ENCODE assay signal across 18 cellular contexts in genomic region chr1:20137055-20137454, GRCh38. TPM values are rescaled to one million over a fixed set of nuclear protein-coding genes. Genes with fewer than 3 reads are reported as not detected.
A peak's percentile ranks its signal among the peaks of the same experiment; 100 is the strongest.
DNase-seq lines count a peak whose midpoint lies in the region; ATAC-seq, FAIRE-seq and TF ChIP-seq lines count a peak whose summit lies in the region.
"Had no signal": no experiment of that assay in that cellular context is flagged by ENCODE, and none has a peak within 500 bp of the region (broad histone marks: within the 10 kb centered on the region; RNA-seq: fewer than 3 reads in every experiment).

No MANE protein-coding gene starts in this region.

- H3K9me3 ChIP-seq in breast epithelium (no peaks in the 10 kb centered on the region), keratinocyte (ENCODE audit: control insufficient read depth, low read depth, low read length) (no peaks in the 10 kb centered on the region), upper lobe of right lung (no peaks in the 10 kb centered on the region), body of pancreas (no peaks in the 10 kb centered on the region)
- H3K9me3 ChIP-seq: SJSA1 had no signal

- H2AFZ ChIP-seq in keratinocyte (ENCODE audit: control insufficient read depth, low read length): no peak overlapping the region
- H2AFZ ChIP-seq: GM23248 had no signal

- H3K27me3 ChIP-seq in breast epithelium (no peaks in the 10 kb centered on the region), keratinocyte (ENCODE audit: control insufficient read depth, extremely low read depth, insufficient read depth, low read length) (no peaks in the 10 kb centered on the region), upper lobe of right lung (no peaks in the 10 kb centered on the region), body of pancreas (no peaks in the 10 kb centered on the region)
- H3K27me3 ChIP-seq: BLaER1 treated with 17β-estradiol and CSF1 and Interleukin-3, amounts not matched to agents 10 nM and 100 nM; SJSA1 had no signal

- H3K4me3 Mint-ChIP-seq in MCF 10A (ENCODE audit: unreplicated experiment): no peak overlapping the region
- no peak overlapping the region for H3K4me3 Mint-ChIP-seq in natural killer cell treated with Interleukin-12 subunit alpha and Interleukin-12 subunit beta and Interleukin-15 and Interleukin-18, amount 100 ng/mL, for 72 hours

- H3K36me3 ChIP-seq in breast epithelium (no peaks in the 10 kb centered on the region), keratinocyte (ENCODE audit: control insufficient read depth in 2 of 2, extremely low read depth in 1 of 2, insufficient read depth in 2 of 2, low read length in 2 of 2) (no peaks in the 10 kb centered on the region), upper lobe of right lung (no peaks in the 10 kb centered on the region), body of pancreas (replicated peaks in 1 of 2; ENCODE audit: insufficient read depth in 1 of 2, low read depth in 2 of 2) (no peaks in the 10 kb centered on the region)
- H3K36me3 ChIP-seq: BLaER1 treated with 17β-estradiol and CSF1 and Interleukin-3, amounts not matched to agents 10 nM and 100 nM; SJSA1 had no signal

- TF ChIP-seq CTCF in MCF 10A (IDR thresholded peaks at IDR 0.05; ENCODE audit: unreplicated experiment): no peak
- no peak for TF ChIP-seq CTCF in breast epithelium (IDR thresholded peaks at IDR 0.05)
- TF ChIP-seq CTCF in keratinocyte (optimal IDR thresholded peaks at IDR 0.05 in 1 of 3, IDR thresholded peaks at IDR 0.05 in 1 of 3, conservative IDR thresholded peaks at IDR 0.05 in 1 of 3; ENCODE audit: extremely low read depth in 1 of 3, insufficient read depth in 2 of 3, low read length in 3 of 3): no peak
- no peak for TF ChIP-seq CTCF in upper lobe of right lung (IDR thresholded peaks at IDR 0.05)
- TF ChIP-seq CTCF in body of pancreas (IDR thresholded peaks at IDR 0.05): no peak
- TF ChIP-seq CTCF in coronary artery (IDR thresholded peaks at IDR 0.05): no peak

- in situ Hi-C loops in T47D (cut with HindIII; ENCODE audit: low pct_unique_long_range_greater_than_20kb, low sequenced_read_pairs): no loop called here

- no peaks in the 10 kb centered on the region for H3K9me1 ChIP-seq in keratinocyte (ENCODE audit: control insufficient read depth, extremely low read depth, insufficient read depth, low read length)

- H3K27ac ChIP-seq in breast epithelium: peak overlapping the region; percentile 25 to 48
- H3K27ac ChIP-seq in keratinocyte (ENCODE audit: control insufficient read depth, insufficient read depth, low read length): no peak overlapping the region
- H3K27ac ChIP-seq in upper lobe of right lung: no peak overlapping the region
- no peak overlapping the region for H3K27ac ChIP-seq in body of pancreas
- H3K27ac ChIP-seq in coronary artery: no peak overlapping the region
- H3K27ac ChIP-seq: BLaER1 treated with 17β-estradiol and CSF1 and Interleukin-3, amounts not matched to agents 10 nM and 100 nM; GM23248; SJSA1 had no signal

- 79 to 82% methylated on average over 4 of the region's 4 CpGs for WGBS in body of pancreas, 2 donors

- no peaks in the 10 kb centered on the region for H3K79me2 ChIP-seq in keratinocyte (ENCODE audit: control insufficient read depth, insufficient read depth, low read length)

- peaks cover 7% of the 10 kb centered on the region for H3K9me3 Mint-ChIP-seq in MCF 10A (ENCODE audit: unreplicated experiment)
- H3K9me3 Mint-ChIP-seq in natural killer cell treated with Interleukin-12 subunit alpha and Interleukin-12 subunit beta and Interleukin-15 and Interleukin-18, amount 100 ng/mL, for 72 hours: no peaks in the 10 kb centered on the region

- dilution Hi-C loops in keratinocyte (cut with MboI; ENCODE audit: extremely low pct_ligation_motif_present, low sequenced_read_pairs): no loop called here

- intact Hi-C loops in MCF 10A (cut with micrococcal nuclease) (no loop called here), breast epithelium (cut with DNase I; ENCODE audit: low total_unique reads) (no loop called here), upper lobe of right lung (cut with DNase I) (no loop called here), body of pancreas (cut with DNase I) (no loop called here)

- H3K27ac Mint-ChIP-seq in MCF 10A (ENCODE audit: low read depth, unreplicated experiment): no peak overlapping the region
- no peak overlapping the region for H3K27ac Mint-ChIP-seq in natural killer cell treated with Interleukin-12 subunit alpha and Interleukin-12 subunit beta and Interleukin-15 and Interleukin-18, amount 100 ng/mL, for 72 hours

- no peak overlapping the region for H3K9ac ChIP-seq in keratinocyte (ENCODE audit: control insufficient read depth, extremely low read depth, insufficient read depth, low read length)
- H3K9ac ChIP-seq: BLaER1 treated with 17β-estradiol and CSF1 and Interleukin-3, amounts not matched to agents 10 nM and 100 nM; GM23248 had no signal

- H3K4me3 ChIP-seq in breast epithelium: no peak overlapping the region
- H3K4me3 ChIP-seq in keratinocyte (ENCODE audit: control insufficient read depth in 2 of 3, extremely low read depth in 1 of 3, insufficient read depth in 2 of 3, low read depth in 1 of 3, low read length in 3 of 3): no peak overlapping the region
- H3K4me3 ChIP-seq in upper lobe of right lung: no peak overlapping the region
- H3K4me3 ChIP-seq in body of pancreas: no peak overlapping the region
- H3K4me3 ChIP-seq in coronary artery: no peak overlapping the region
- H3K4me3 ChIP-seq: BLaER1 treated with 17β-estradiol and CSF1 and Interleukin-3, amounts not matched to agents 10 nM and 100 nM; GM23248; SJSA1 had no signal

- no peak for FAIRE-seq in keratinocyte (lab: Jason Lieb, UNC)
- FAIRE-seq: GM18507 had no signal

- CTCF ChIA-PET in MCF 10A (lab: Yijun Ruan, JAX): no interaction called here

- peak; percentile 59 for ATAC-seq in upper lobe of right lung
- ATAC-seq in body of pancreas: no peak
- ATAC-seq in natural killer cell treated with Interleukin-12 subunit alpha and Interleukin-12 subunit beta and Interleukin-15 and Interleukin-18, amount 100 ng/mL, for 72 hours: no peak

- no TSS peak for BruUV-seq in MCF 10A (replicated peaks; lab: Mats Ljungman, UMichigan)

- no peaks in the 10 kb centered on the region for H4K20me1 ChIP-seq in keratinocyte (ENCODE audit: control insufficient read depth, extremely low read depth, insufficient read depth, low read length)
- H4K20me1 ChIP-seq: BLaER1 treated with 17β-estradiol and CSF1 and Interleukin-3, amounts not matched to agents 10 nM and 100 nM had no signal

- DNase-seq in T47D (ENCODE audit: low read depth in 1 of 2, low spot score in 1 of 2): peak; percentile 46 to 87
- DNase-seq in MCF 10A (ENCODE audit: unreplicated experiment): no peak
- DNase-seq in breast epithelium (ENCODE audit: low spot score in 2 of 2): peak in 1 of 2 donors; percentile 33
- DNase-seq in keratinocyte (ENCODE audit: low read depth, low spot score): no peak
- peak; percentile 56 for DNase-seq in upper lobe of right lung
- no peak for DNase-seq in body of pancreas
- no peak for DNase-seq in natural killer cell treated with Interleukin-12 subunit alpha and Interleukin-12 subunit beta and Interleukin-15 and Interleukin-18, amount 100 ng/mL, for 72 hours (ENCODE audit: low spot score)
- DNase-seq in coronary artery (ENCODE audit: low spot score): no peak
- DNase-seq: 8988T, DMS153, GM23248, Kasumi-1, NCI-H2029, NCI-H524, RPMI8226 had no signal

- no peak for TF ChIP-seq POLR2A in breast epithelium (IDR thresholded peaks at IDR 0.05)
- no peak for TF ChIP-seq POLR2A in body of pancreas (IDR thresholded peaks at IDR 0.05)

- H3K4me1 ChIP-seq in breast epithelium (no peaks in the 10 kb centered on the region), keratinocyte (ENCODE audit: control insufficient read depth, extremely low read depth, insufficient read depth, low read length) (peaks cover 7% of the 10 kb centered on the region), upper lobe of right lung (no peaks in the 10 kb centered on the region), body of pancreas (no peaks in the 10 kb centered on the region)
- H3K4me1 ChIP-seq: SJSA1 had no signal

- no peaks in the 10 kb centered on the region for H3K27me3 Mint-ChIP-seq in MCF 10A (ENCODE audit: insufficient read depth, unreplicated experiment)
- H3K27me3 Mint-ChIP-seq in natural killer cell treated with Interleukin-12 subunit alpha and Interleukin-12 subunit beta and Interleukin-15 and Interleukin-18, amount 100 ng/mL, for 72 hours: peaks cover 10 to 12% of the 10 kb centered on the region in 2 donors

- H3K4me1 Mint-ChIP-seq in MCF 10A (ENCODE audit: insufficient read depth, unreplicated experiment): peaks cover 6% of the 10 kb centered on the region
- no peaks in the 10 kb centered on the region for H3K4me1 Mint-ChIP-seq in natural killer cell treated with Interleukin-12 subunit alpha and Interleukin-12 subunit beta and Interleukin-15 and Interleukin-18, amount 100 ng/mL, for 72 hours (ENCODE audit: low read depth in 2 of 2)

- POLR2A ChIA-PET in MCF 10A (lab: Yijun Ruan, JAX): no interaction called here

- H3K4me2 ChIP-seq in keratinocyte (ENCODE audit: control insufficient read depth, extremely low read depth, insufficient read depth, low read depth, low read length): peak overlapping the region; percentile 31
- H3K4me2 ChIP-seq: BLaER1 treated with 17β-estradiol and CSF1 and Interleukin-3, amounts not matched to agents 10 nM and 100 nM had no signal

- no peaks in the 10 kb centered on the region for H3K36me3 Mint-ChIP-seq in MCF 10A (ENCODE audit: insufficient read depth, unreplicated experiment)
- no peaks in the 10 kb centered on the region for H3K36me3 Mint-ChIP-seq in natural killer cell treated with Interleukin-12 subunit alpha and Interleukin-12 subunit beta and Interleukin-15 and Interleukin-18, amount 100 ng/mL, for 72 hours

RNA-seq across cellular contexts. Expression of gene PLA2G2F, which starts 2.1 kb away (rescaled TPM):
- total RNA-seq in MCF 10A (2022) (not detected in 2 replicates), breast epithelium (not detected), upper lobe of right lung (not detected), body of pancreas (not detected)
- polyA plus RNA-seq in keratinocyte: 0.26 to 0.31 TPM (median 0.26 TPM) in 3 replicates
- 3.5 TPM for polyA plus RNA-seq in keratinocyte (2011; ENCODE audit: low read depth)
- polyA plus RNA-seq in keratinocyte (2011; cell fraction: cytosol; rRNA removed): 0.14 and 0.23 TPM in 2 replicates
- 1.7 and 2.2 TPM in 2 replicates for polyA plus RNA-seq in keratinocyte (2011; cell fraction: nucleus; rRNA removed)
- 0.21 and 13.3 TPM in 2 replicates for polyA plus RNA-seq in keratinocyte (2012; ENCODE audit: low replicate concordance)
- 0.13 to 0.52 TPM (median 0.42 TPM) in 3 replicates for polyA minus RNA-seq in keratinocyte
- polyA minus RNA-seq in keratinocyte (2011; cell fraction: cytosol; rRNA and poly(A)+ RNA removed): not detected
- 0.39 and 0.95 TPM in 2 replicates for polyA minus RNA-seq in keratinocyte (2011; cell fraction: nucleus; rRNA and poly(A)+ RNA removed)
- not detected for total RNA-seq in natural killer cell treated with Interleukin-12 subunit alpha and Interleukin-12 subunit beta and Interleukin-15 and Interleukin-18, amount 100 ng/mL, for 72 hours
- total RNA-seq: GM23248, SJSA1 had no signal
- polyA plus RNA-seq: GM23248 had no signal

RNA-seq across cellular contexts. Expression of gene PLA2G2D, which starts 17.7 kb away (rescaled TPM):
- not detected in 2 replicates for total RNA-seq in MCF 10A (2022)
- under 1 TPM in 1 of 3 donors, not detected in 2; 0.44 TPM for total RNA-seq in breast epithelium
- polyA plus RNA-seq in keratinocyte: not detected in 3 replicates
- polyA plus RNA-seq in keratinocyte (2011; ENCODE audit: low read depth): not detected
- not detected in 2 replicates for polyA plus RNA-seq in keratinocyte (2011; cell fraction: cytosol; rRNA removed)
- not detected in 2 replicates for polyA plus RNA-seq in keratinocyte (2011; cell fraction: nucleus; rRNA removed)
- not detected in 2 replicates for polyA plus RNA-seq in keratinocyte (2012; ENCODE audit: low replicate concordance)
- polyA minus RNA-seq in keratinocyte: not detected in 3 replicates
- polyA minus RNA-seq in keratinocyte (2011; cell fraction: cytosol; rRNA and poly(A)+ RNA removed): not detected
- not detected in 2 replicates for polyA minus RNA-seq in keratinocyte (2011; cell fraction: nucleus; rRNA and poly(A)+ RNA removed)
- total RNA-seq in upper lobe of right lung: not detected
- not detected for total RNA-seq in body of pancreas
- not detected for total RNA-seq in natural killer cell treated with Interleukin-12 subunit alpha and Interleukin-12 subunit beta and Interleukin-15 and Interleukin-18, amount 100 ng/mL, for 72 hours
- total RNA-seq: GM23248, SJSA1 had no signal
- polyA plus RNA-seq: GM23248 had no signal

RNA-seq across cellular contexts. Expression of gene UBXN10, which starts 48.8 kb away (rescaled TPM):
- total RNA-seq in MCF 10A (2022) (not detected in 2 replicates), breast epithelium (1 to 10 TPM; 1.3 to 6.6 (median 4.9) TPM), upper lobe of right lung (0.87 TPM), body of pancreas (1 to 10 TPM in 1 of 2 donors, under 1 TPM in 1; under 0.01 to 1.0 TPM)
- polyA plus RNA-seq in keratinocyte: 0.03 to 0.06 TPM (median 0.05 TPM) in 3 replicates
- not detected for polyA plus RNA-seq in keratinocyte (2011; ENCODE audit: low read depth)
- 0.02 and 0.03 TPM in 2 replicates for polyA plus RNA-seq in keratinocyte (2011; cell fraction: cytosol; rRNA removed)
- polyA plus RNA-seq in keratinocyte (2011; cell fraction: nucleus; rRNA removed): 0.03 and 0.05 TPM in 2 replicates
- 0.06 TPM in 1 of 2 replicates, not detected in the other for polyA plus RNA-seq in keratinocyte (2012; ENCODE audit: low replicate concordance)
- 0.06 to 0.10 TPM (median 0.07 TPM) in 3 replicates for polyA minus RNA-seq in keratinocyte
- not detected for polyA minus RNA-seq in keratinocyte (2011; cell fraction: cytosol; rRNA and poly(A)+ RNA removed)
- 0.11 TPM in 1 of 2 replicates, not detected in the other for polyA minus RNA-seq in keratinocyte (2011; cell fraction: nucleus; rRNA and poly(A)+ RNA removed)
- total RNA-seq in natural killer cell treated with Interleukin-12 subunit alpha and Interleukin-12 subunit beta and Interleukin-15 and Interleukin-18, amount 100 ng/mL, for 72 hours: under 1 TPM; 0.26 to 0.56 TPM
- total RNA-seq: SJSA1 had no signal
- polyA plus RNA-seq: GM23248 had no signal

RNA-seq across cellular contexts. Expression of gene PLA2G2C, which starts 49.3 kb away (rescaled TPM):
- total RNA-seq in MCF 10A (2022) (not detected in 2 replicates), breast epithelium (under 1 TPM in 1 of 3 donors, not detected in 2; 0.33 TPM), upper lobe of right lung (not detected), body of pancreas (not detected)
- not detected in 3 replicates for polyA plus RNA-seq in keratinocyte
- polyA plus RNA-seq in keratinocyte (2011; ENCODE audit: low read depth): not detected
- not detected in 2 replicates for polyA plus RNA-seq in keratinocyte (2011; cell fraction: cytosol; rRNA removed)
- polyA plus RNA-seq in keratinocyte (2011; cell fraction: nucleus; rRNA removed): not detected in 2 replicates
- not detected in 2 replicates for polyA plus RNA-seq in keratinocyte (2012; ENCODE audit: low replicate concordance)
- polyA minus RNA-seq in keratinocyte: not detected in 3 replicates
- not detected for polyA minus RNA-seq in keratinocyte (2011; cell fraction: cytosol; rRNA and poly(A)+ RNA removed)
- polyA minus RNA-seq in keratinocyte (2011; cell fraction: nucleus; rRNA and poly(A)+ RNA removed): not detected in 2 replicates
- total RNA-seq in natural killer cell treated with Interleukin-12 subunit alpha and Interleukin-12 subunit beta and Interleukin-15 and Interleukin-18, amount 100 ng/mL, for 72 hours: under 1 TPM in 1 of 2 donors, not detected in 1; 0.17 TPM
- total RNA-seq: GM23248, SJSA1 had no signal
- polyA plus RNA-seq: GM23248 had no signal

Comparison
In these comparisons a context has a peak if more than half of its experiments do, and no peak if none do; other contexts are left out.
1. DNase-seq: peak in T47D (2 of 2) and upper lobe of right lung (single experiment); none in MCF 10A (single experiment), keratinocyte (single experiment), body of pancreas (0 of 4), natural killer cell treated with Interleukin-12 subunit alpha and Interleukin-12 subunit beta and Interleukin-15 and Interleukin-18, amount 100 ng/mL, for 72 hours (single experiment) and coronary artery (single experiment).
2. H3K27ac ChIP-seq: peak in breast epithelium (2 of 2); none in keratinocyte (single experiment), upper lobe of right lung (single experiment), body of pancreas (0 of 4) and coronary artery (0 of 2).